In genomic region chr6:31976065-31976464, GRCh38 we compare ENCODE assay signal across 1 cellular context. TPM values are rescaled to one million over a fixed set of nuclear protein-coding genes. Genes with fewer than 3 reads are reported as not detected.
"Had no signal": no experiment of that assay in that cellular context is flagged by ENCODE, and none has a peak within 500 bp of the region (broad histone marks: within the 10 kb centered on the region; RNA-seq: fewer than 3 reads in every experiment).

No MANE protein-coding gene starts in this region.

RNA-seq across cellular contexts. Expression of gene C4A, which starts 5.8 kb away (rescaled TPM):
- polyA plus RNA-seq: immature natural killer cell had no signal
